ENCODE assay signal across 15 cellular contexts in the genomic region with DNA sequence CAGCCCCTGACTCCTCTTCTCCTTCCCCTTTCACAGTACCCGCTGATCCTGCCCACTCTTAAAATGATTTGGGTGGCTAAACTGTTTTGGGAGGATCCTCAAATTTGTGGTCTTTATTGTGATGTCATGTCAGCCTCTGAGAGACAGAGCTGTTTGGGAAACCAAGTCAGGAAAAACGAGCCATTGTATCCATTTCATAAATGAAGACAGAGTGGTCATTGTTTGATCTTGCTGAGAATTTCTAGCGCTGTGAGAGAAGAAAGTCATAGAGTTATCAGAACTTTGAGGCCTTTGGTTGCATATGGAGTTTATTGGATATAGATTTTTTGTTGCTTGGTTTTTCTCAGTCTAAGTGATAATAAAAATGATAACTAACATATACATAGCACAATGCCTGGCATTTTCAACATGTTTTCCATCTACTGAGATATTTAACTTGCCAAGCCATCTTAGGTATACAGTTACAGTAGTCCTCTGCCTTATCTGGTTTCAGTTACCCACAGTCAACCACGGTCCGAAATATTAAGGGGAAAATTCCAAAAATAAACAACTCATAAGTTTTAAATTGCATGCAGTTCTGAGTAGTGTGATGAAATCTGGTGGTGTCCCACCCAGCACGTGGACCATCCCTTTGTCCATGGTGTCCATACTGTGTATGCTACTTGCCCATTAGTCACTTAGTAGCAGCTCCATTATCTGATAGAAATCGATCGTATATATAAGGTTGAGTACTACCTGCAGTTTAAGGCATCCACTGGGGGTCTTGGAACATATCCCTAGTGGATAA.
"Had no signal": no experiment of that assay in that cellular context is flagged by ENCODE, and none has a peak within 500 bp of the region (broad histone marks: within the 10 kb centered on the region; RNA-seq: fewer than 3 reads in every experiment).

No MANE protein-coding gene starts in this region.

- H3K4me1 ChIP-seq: lower lobe of right lung had no signal

- H3K36me3 Mint-ChIP-seq: activated naive CD8-positive, alpha-beta T cell; naive B cell; type B pancreatic cell; WTC11 had no signal

- H3K9me3 Mint-ChIP-seq: naive B cell, type B pancreatic cell, WTC11 had no signal

- H3K27me3 ChIP-seq: brain microvascular endothelial cell, pancreas had no signal

- H3K4me1 Mint-ChIP-seq: naive B cell had no signal

- DNase-seq: activated CD4-positive, alpha-beta T cell treated with anti-CD3 and anti-CD28 coated beads for 48 hours; activated CD8-positive, alpha-beta memory T cell treated with anti-CD3 and anti-CD28 coated beads for 24 hours; activated gamma-delta T cell treated with Interleukin-2 at 50 U/mL for 16 hours; amniotic stem cell; brain microvascular endothelial cell; dermis blood vessel endothelial cell; lower lobe of right lung; naive B cell; pancreas; stimulated activated CD4-positive, alpha-beta T cell treated with anti-CD3 and anti-CD28 coated beads, Interleukin-12 subunit alpha, Interleukin-12 subunit beta, amount 100 ng/mL, for 4 hours; stimulated activated CD4-positive, alpha-beta T cell treated with anti-CD3 and anti-CD28 coated beads, Interleukin-2, amount 100 ng/mL, for 24 hours; T-helper 2 cell had no signal

- H3K36me3 ChIP-seq: lower lobe of right lung, pancreas had no signal

- H3K27ac ChIP-seq: brain microvascular endothelial cell, lower lobe of right lung, pancreas had no signal

- H3K4me3 Mint-ChIP-seq: activated naive CD8-positive, alpha-beta T cell; naive B cell; type B pancreatic cell; WTC11 had no signal

- H3K27ac Mint-ChIP-seq: activated naive CD8-positive, alpha-beta T cell; type B pancreatic cell; WTC11 had no signal

- H3K9me3 ChIP-seq: lower lobe of right lung, pancreas had no signal

- H3K4me3 ChIP-seq: lower lobe of right lung, pancreas had no signal

- H3K27me3 Mint-ChIP-seq: activated naive CD8-positive, alpha-beta T cell; naive B cell; type B pancreatic cell had no signal
